9 cellular contexts compared by ENCODE assay signal in genomic region chr6:39088331-39088730, GRCh38. TPM values are rescaled to one million over a fixed set of nuclear protein-coding genes. Genes with fewer than 3 reads are reported as not detected.
A peak's percentile ranks its signal among the peaks of the same experiment; 100 is the strongest.
DNase-seq lines count a peak whose midpoint lies in the region; TF ChIP-seq lines count a peak whose summit lies in the region.
"Had no signal": no experiment of that assay in that cellular context is flagged by ENCODE, and none has a peak within 500 bp of the region (broad histone marks: within the 10 kb centered on the region; RNA-seq: fewer than 3 reads in every experiment).

No MANE protein-coding gene starts in this region.

- no peaks in the 10 kb centered on the region for H3K9me3 Mint-ChIP-seq in activated naive CD4-positive, alpha-beta T cell treated with anti-CD3 and anti-CD28 coated beads for 36 hours
- H3K9me3 Mint-ChIP-seq: activated B cell treated with CpG ODN at 0.5 μM for 24 hours had no signal

- TF ChIP-seq CTCF in foreskin fibroblast (IDR thresholded peaks at IDR 0.05; ENCODE audit: low read depth, low read length), result peak; percentile 31
- TF ChIP-seq CTCF in parathyroid adenoma (IDR thresholded peaks at IDR 0.05), result peak; percentile 21

- H3K36me3 ChIP-seq in parathyroid adenoma (ENCODE audit: control insufficient read depth, insufficient read depth, low read length), result no peaks in the 10 kb centered on the region

- H3K4me3 ChIP-seq in foreskin fibroblast (ENCODE audit: low read depth in 1 of 2, low read length in 2 of 2) (no peak overlapping the region), parathyroid adenoma (ENCODE audit: low read depth, low read length) (no peak overlapping the region)

- no peak overlapping the region for H3K27ac ChIP-seq in parathyroid adenoma

- no peaks in the 10 kb centered on the region for H3K4me1 ChIP-seq in parathyroid adenoma

- no peak overlapping the region for H2AFZ ChIP-seq in parathyroid adenoma

- in situ Hi-C loops in G401 (cut with HindIII; ENCODE audit: low sequenced_read_pairs), result no loop called here

- no peaks in the 10 kb centered on the region for H3K79me2 ChIP-seq in parathyroid adenoma

- H3K27me3 Mint-ChIP-seq in activated naive CD4-positive, alpha-beta T cell treated with anti-CD3 and anti-CD28 coated beads for 36 hours (ENCODE audit: low read depth), result peaks cover 33% of the 10 kb centered on the region

- no peak overlapping the region for H3K4me2 ChIP-seq in parathyroid adenoma (ENCODE audit: low read length)

- no peaks in the 10 kb centered on the region for H3K27me3 ChIP-seq in parathyroid adenoma (ENCODE audit: control insufficient read depth, insufficient read depth, low read length)

- peak; percentile 45 for DNase-seq in activated naive CD4-positive, alpha-beta T cell treated with anti-CD3 and anti-CD28 coated beads for 36 hours
- no peak for DNase-seq in activated naive CD4-positive, alpha-beta T cell treated with Interleukin-2 at 50 U/mL for 16 hours
- DNase-seq in RKO (ENCODE audit: low spot score), result peak; percentile 61
- DNase-seq in foreskin fibroblast, result peak; percentile 26 to 54
- no peak for DNase-seq in G401 (ENCODE audit: low spot score)
- DNase-seq in DMS79 treated with DMSO at 0.1 percent for 48 hours (lab: John Stamatoyannopoulos, UW), result no peak
- DNase-seq in NCI-H1694 treated with DMSO at 0.1 percent for 48 hours (lab: John Stamatoyannopoulos, UW), result no peak
- DNase-seq: activated B cell treated with CpG ODN at 0.5 μM for 24 hours had no signal

- H3K4me3 Mint-ChIP-seq in activated naive CD4-positive, alpha-beta T cell treated with anti-CD3 and anti-CD28 coated beads for 36 hours, result no peak overlapping the region
- H3K4me3 Mint-ChIP-seq: activated B cell treated with CpG ODN at 0.5 μM for 24 hours had no signal

- H3K9ac ChIP-seq in parathyroid adenoma, result no peak overlapping the region

- H3K9me3 ChIP-seq in parathyroid adenoma (ENCODE audit: control insufficient read depth, low read length), result no peaks in the 10 kb centered on the region

- H3K27ac Mint-ChIP-seq in activated naive CD4-positive, alpha-beta T cell treated with anti-CD3 and anti-CD28 coated beads for 36 hours, result no peak overlapping the region
- H3K27ac Mint-ChIP-seq: activated B cell treated with CpG ODN at 0.5 μM for 24 hours had no signal

- H3K36me3 Mint-ChIP-seq in activated naive CD4-positive, alpha-beta T cell treated with anti-CD3 and anti-CD28 coated beads for 36 hours (ENCODE audit: low read depth), result no peaks in the 10 kb centered on the region

- H3K4me1 Mint-ChIP-seq in activated naive CD4-positive, alpha-beta T cell treated with anti-CD3 and anti-CD28 coated beads for 36 hours (ENCODE audit: low read depth), result peaks cover 3% of the 10 kb centered on the region
- H3K4me1 Mint-ChIP-seq: activated B cell treated with CpG ODN at 0.5 μM for 24 hours had no signal

- intact Hi-C loops in activated naive CD4-positive, alpha-beta T cell treated with anti-CD3 and anti-CD28 coated beads for 36 hours (cut with micrococcal nuclease), result loop anchor here (1.0 kb wide), 1 partner anchor 215 kb away; no protein-coding TSS in a partner anchor

- CTCF ChIA-PET in activated naive CD4-positive, alpha-beta T cell treated with anti-CD3 and anti-CD28 coated beads for 36 hours (lab: Charles Lee), result interaction anchor here (0.6 to 1.5 kb wide), 7 partner anchors 13 to 215 kb away, joined by 3 to 6 read pairs (median 3); no protein-coding TSS in a partner anchor

RNA-seq across cellular contexts. Expression of gene SAYSD1, which starts 26.7 kb away (rescaled TPM):
- 10 to 100 TPM; 13.7 to 13.8 TPM for total RNA-seq in activated naive CD4-positive, alpha-beta T cell treated with anti-CD3 and anti-CD28 coated beads for 36 hours
- 6.8 and 24.1 TPM in 2 replicates for total RNA-seq in G401 (2014; rRNA removed; shearing (Covaris generic))

RNA-seq across cellular contexts. Expression of gene GLP1R, which starts 39.8 kb away (rescaled TPM):
- total RNA-seq in activated naive CD4-positive, alpha-beta T cell treated with anti-CD3 and anti-CD28 coated beads for 36 hours, result under 1 TPM; 0.07 to 0.12 TPM
- total RNA-seq in G401 (2014; rRNA removed; shearing (Covaris generic)), result not detected in 2 replicates
- total RNA-seq: activated B cell treated with CpG ODN at 0.5 μM for 24 hours had no signal

Comparison
In these comparisons a context has a peak if more than half of its experiments do, and no peak if none do; other contexts are left out.
1. DNase-seq: peak in activated naive CD4-positive, alpha-beta T cell treated with anti-CD3 and anti-CD28 coated beads for 36 hours (single experiment), RKO (single experiment) and foreskin fibroblast (2 of 2); none in activated naive CD4-positive, alpha-beta T cell treated with Interleukin-2 at 50 U/mL for 16 hours (single experiment), G401 (single experiment), DMS79 treated with DMSO at 0.1 percent for 48 hours (single experiment) and NCI-H1694 treated with DMSO at 0.1 percent for 48 hours (single experiment).